Comparison of ENCODE assay signal across 8 cellular contexts in the genomic region with DNA sequence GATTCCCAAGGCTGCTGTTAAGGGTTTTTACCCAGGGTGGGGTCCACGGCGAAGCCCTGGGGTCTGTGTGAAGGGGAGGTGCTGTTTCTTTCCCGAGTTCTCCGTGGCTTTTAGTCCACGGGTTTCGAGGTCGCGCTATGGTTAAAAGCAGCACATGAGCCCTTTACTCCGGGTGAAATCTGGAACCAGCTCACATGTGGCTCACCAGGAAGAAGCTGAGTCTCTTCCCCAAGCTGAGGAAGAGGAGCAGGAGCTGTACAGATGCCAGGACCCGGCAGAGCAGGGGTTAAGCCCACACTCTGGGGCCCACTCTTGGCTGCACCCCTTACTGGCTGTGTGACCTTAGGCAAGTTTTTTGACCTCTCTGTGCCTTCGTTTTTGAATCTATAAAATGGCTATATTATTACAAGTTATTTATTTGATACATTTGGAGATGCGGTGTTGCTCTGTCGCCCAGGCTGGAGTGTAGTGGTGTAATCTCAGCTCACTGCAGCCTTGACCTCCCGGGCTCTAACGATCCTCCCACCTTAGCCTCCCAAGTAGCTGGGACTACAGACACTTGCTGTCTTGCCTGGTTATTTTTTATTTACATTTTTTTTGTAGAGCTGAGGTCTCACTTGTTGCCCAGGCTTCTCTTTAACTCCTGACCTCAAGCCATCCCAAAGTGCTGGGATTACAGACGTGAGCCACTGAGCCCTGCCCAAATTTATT.
DNase-seq lines count a peak whose midpoint lies in the region; ATAC-seq and TF ChIP-seq lines count a peak whose summit lies in the region.

No MANE protein-coding gene starts in this region.

- H3K27me3 ChIP-seq in NT2/D1 (ENCODE audit: insufficient read depth, insufficient read length): no peaks in the 10 kb centered on the region
- no peaks in the 10 kb centered on the region for H3K27me3 ChIP-seq in fibroblast of lung (ENCODE audit: control insufficient read depth, insufficient read depth, low read length)
- no peaks in the 10 kb centered on the region for H3K27me3 ChIP-seq in neural cell (ENCODE audit: insufficient read depth, low read depth, low read length)

- peak; percentile 15 for DNase-seq in AG08396 (ENCODE audit: low spot score)
- DNase-seq in NT2/D1 (ENCODE audit: low read depth, low spot score): no peak
- DNase-seq in fibroblast of lung (ENCODE audit: low read depth in 2 of 2): no peak
- no peak for DNase-seq in activated T-cell treated with anti-CD3 and anti-CD28 coated beads, Interleukin-2, amount 50 U/mL, for 1 hour
- DNase-seq in NCI-H2196 treated with DMSO at 0.1 percent for 48 hours (lab: John Stamatoyannopoulos, UW; ENCODE audit: unreplicated experiment): no peak
- no peak for DNase-seq in NCI-H1105 (lab: John Stamatoyannopoulos, UW)

- H3K4me2 ChIP-seq in fibroblast of lung (ENCODE audit: extremely low read depth, insufficient read depth, low read length) (no peak overlapping the region), neural cell (ENCODE audit: low read length) (peak overlapping the region; percentile 62)

- no peak for TF ChIP-seq RAD21 in neural cell (conservative IDR thresholded peaks at IDR 0.05)

- H3K9me3 ChIP-seq in NT2/D1 (ENCODE audit: insufficient read depth, low read length) (peaks cover 9% of the 10 kb centered on the region; the same call in 1 of the 2 replicates), fibroblast of lung (ENCODE audit: control insufficient read depth, insufficient read depth, low read depth, low read length) (no peaks in the 10 kb centered on the region), neural cell (ENCODE audit: low read length) (peaks cover 8% of the 10 kb centered on the region)

- H3K4me1 ChIP-seq in NT2/D1 (ENCODE audit: insufficient read depth, insufficient read length) (peaks cover 21% of the 10 kb centered on the region), fibroblast of lung (ENCODE audit: control insufficient read depth, extremely low read depth, insufficient read depth, low read length) (no peaks in the 10 kb centered on the region)

- no peaks in the 10 kb centered on the region for H4K20me1 ChIP-seq in fibroblast of lung (ENCODE audit: control insufficient read depth, extremely low read depth, insufficient read depth, low read length)
- no peaks in the 10 kb centered on the region for H4K20me1 ChIP-seq in neural cell (ENCODE audit: insufficient read depth)

- peak overlapping the region; percentile 30 for H2AFZ ChIP-seq in fibroblast of lung (ENCODE audit: low read length)
- H2AFZ ChIP-seq in neural cell (ENCODE audit: low read depth, low read length): peak overlapping the region; percentile 1

- H3K9ac ChIP-seq in NT2/D1 (ENCODE audit: insufficient read length, low read depth) (peak overlapping the region; percentile 57), fibroblast of lung (ENCODE audit: insufficient read depth, low read length) (no peak overlapping the region), neural cell (ENCODE audit: low read length) (peak overlapping the region; percentile 60)

- no peak for TF ChIP-seq EP300 in neural cell (conservative IDR thresholded peaks at IDR 0.05; ENCODE audit: poor library complexity, severe bottlenecking)

- TF ChIP-seq CTCF in fibroblast of lung (conservative IDR thresholded peaks at IDR 0.05 in 1 of 2, IDR thresholded peaks at IDR 0.05 in 1 of 2; ENCODE audit: low read depth in 1 of 2, low read length in 2 of 2) (no peak), neural cell (IDR thresholded peaks at IDR 0.05; ENCODE audit: poor library complexity, severe bottlenecking) (no peak)

- H3K79me2 ChIP-seq in fibroblast of lung (ENCODE audit: control insufficient read depth, insufficient read depth, low read length) (no peaks in the 10 kb centered on the region), neural cell (replicated peaks; ENCODE audit: insufficient read depth, low read length) (no peaks in the 10 kb centered on the region)

- H3K4me3 ChIP-seq in NT2/D1 (ENCODE audit: insufficient read length, low read depth): peak overlapping the region; percentile 36
- peak overlapping the region in 2 of 4 experiments; percentile 46 to 53 for H3K4me3 ChIP-seq in fibroblast of lung (replicated peaks in 1 of 4; ENCODE audit: control extremely low read depth in 1 of 4, insufficient read depth in 1 of 4, low read depth in 3 of 4, low read length in 4 of 4)
- peak overlapping the region; percentile 63 for H3K4me3 ChIP-seq in neural cell (ENCODE audit: low read length)

- H3K9me2 ChIP-seq in neural cell (ENCODE audit: insufficient read depth, low read length): no peaks in the 10 kb centered on the region

- H3K36me3 ChIP-seq in NT2/D1 (ENCODE audit: insufficient read depth, insufficient read length, low read length) (no peaks in the 10 kb centered on the region), fibroblast of lung (ENCODE audit: control insufficient read depth, insufficient read depth, low read length) (no peaks in the 10 kb centered on the region), neural cell (ENCODE audit: insufficient read depth, low read length) (no peaks in the 10 kb centered on the region)

- H3K27ac ChIP-seq in fibroblast of lung (ENCODE audit: insufficient read depth, low read length) (no peak overlapping the region), neural cell (ENCODE audit: low read length) (no peak overlapping the region)

- ATAC-seq in GM18517 (IDR thresholded peaks at IDR 0.05; ENCODE audit: unreplicated experiment): no peak

- no peaks in the 10 kb centered on the region for H3F3A ChIP-seq in neural cell (ENCODE audit: insufficient read depth, low read length, poor library complexity, severe bottlenecking)

TF ChIP-seq in neural cell, 6 proteins besides CTCF, POLR2A, EP300 and RAD21:
- no peak for TF ChIP-seq SMC3 (conservative IDR thresholded peaks at IDR 0.05; ENCODE audit: poor library complexity)
- no peak for TF ChIP-seq TAF1 (IDR thresholded peaks at IDR 0.05; ENCODE audit: low read depth)
- TF ChIP-seq MXI1 (conservative IDR thresholded peaks at IDR 0.05; ENCODE audit: poor library complexity, severe bottlenecking): no peak
